ENCODE assay signal across 1 cellular context in genomic region chr3:20022954-20023644, GRCh38.
TF ChIP-seq lines count a peak whose summit lies in the region.

No MANE protein-coding gene starts in this region.

TF ChIP-seq in GM23338, 12 proteins besides CTCF, POLR2A, EP300 and RAD21 (continued from another document):
- TF ChIP-seq ZNF462 (CRISPR knock-in tag; IDR thresholded peaks at IDR 0.05) (no peak), STAT1 (IDR thresholded peaks at IDR 0.05; ENCODE audit: unreplicated experiment) (no peak), ZNF331 (CRISPR knock-in tag; IDR thresholded peaks at IDR 0.05; ENCODE audit: low read depth) (no peak), ETS1 (IDR thresholded peaks at IDR 0.05) (no peak), JUNB (IDR thresholded peaks at IDR 0.05; ENCODE audit: unreplicated experiment) (no peak), EZH2phosphoT487 (IDR thresholded peaks at IDR 0.05; ENCODE audit: unreplicated experiment) (no peak), NANOG (IDR thresholded peaks at IDR 0.05; ENCODE audit: borderline replicate concordance) (no peak), ZNF114 (CRISPR knock-in tag; IDR thresholded peaks at IDR 0.05) (no peak), REST (IDR thresholded peaks at IDR 0.05; ENCODE audit: unreplicated experiment) (no peak)
